Comparison of ENCODE assay signal across 6 cellular contexts in genomic region chr10:97596101-97597055, GRCh38. TPM values are rescaled to one million over a fixed set of nuclear protein-coding genes. Genes with fewer than 3 reads are reported as not detected.
A peak's percentile ranks its signal among the peaks of the same experiment; 100 is the strongest.
DNase-seq lines count a peak whose midpoint lies in the region; ATAC-seq, FAIRE-seq and TF ChIP-seq lines count a peak whose summit lies in the region.

No MANE protein-coding gene starts in this region.

- no peaks in the 10 kb centered on the region for H3K36me3 Mint-ChIP-seq in astrocyte (ENCODE audit: low read depth, unreplicated experiment)

- H3K4me1 Mint-ChIP-seq in astrocyte (ENCODE audit: low read depth, unreplicated experiment) = peaks cover 19% of the 10 kb centered on the region

- no peaks in the 10 kb centered on the region for H3K79me2 ChIP-seq in astrocyte (ENCODE audit: insufficient read depth, low read length)

- H3K9me3 Mint-ChIP-seq in astrocyte (ENCODE audit: unreplicated experiment) = no peaks in the 10 kb centered on the region

- H3K4me3 ChIP-seq in astrocyte (ENCODE audit: insufficient read depth, low read depth, low read length) (peak overlapping the region; percentile 18), lower lobe of right lung (no peak overlapping the region)

- ATAC-seq in lower lobe of right lung = peak; percentile 81 to 88
- no peak for ATAC-seq in HG03457 (IDR thresholded peaks at IDR 0.05; ENCODE audit: unreplicated experiment)

- H3K27ac ChIP-seq in astrocyte (ENCODE audit: low read depth, low read length) = peak overlapping the region; percentile 89
- H3K27ac ChIP-seq in lower lobe of right lung = peak overlapping the region; percentile 74

- H3K4me1 ChIP-seq in astrocyte (ENCODE audit: insufficient read depth, low read length) (peaks cover 25% of the 10 kb centered on the region), lower lobe of right lung (peaks cover 11% of the 10 kb centered on the region)

- no peaks in the 10 kb centered on the region for H3K9me3 ChIP-seq in astrocyte (ENCODE audit: insufficient read depth, low read depth, low read length)
- no peaks in the 10 kb centered on the region for H3K9me3 ChIP-seq in lower lobe of right lung

- H3K27me3 Mint-ChIP-seq in astrocyte (ENCODE audit: low read depth, unreplicated experiment) = peaks cover 3% of the 10 kb centered on the region

- peak overlapping the region; percentile 40 for H3K4me3 Mint-ChIP-seq in astrocyte (ENCODE audit: unreplicated experiment)

- H3K36me3 ChIP-seq in astrocyte (ENCODE audit: insufficient read depth, low read length) (no peaks in the 10 kb centered on the region), lower lobe of right lung (no peaks in the 10 kb centered on the region)

- intact Hi-C loops in lower lobe of right lung (cut with DNase I) = no loop called here

- H3K27ac Mint-ChIP-seq in astrocyte (ENCODE audit: unreplicated experiment) = peak overlapping the region; percentile 94

- FAIRE-seq in astrocyte (lab: Jason Lieb, UNC) = peak; percentile 78

- peak overlapping the region; percentile 78 for H3K4me2 ChIP-seq in astrocyte (ENCODE audit: low read length)

- H3K27me3 ChIP-seq in astrocyte (ENCODE audit: insufficient read depth, low read length) (no peaks in the 10 kb centered on the region), lower lobe of right lung (ENCODE audit: low read depth) (no peaks in the 10 kb centered on the region)

- DNase-seq in Ammon's horn (ENCODE audit: low spot score) (peak; percentile 57), astrocyte (ENCODE audit: low read depth) (peak; percentile 94), lower lobe of right lung (no peak), 8988T (no peak), GDM1 (lab: John Stamatoyannopoulos, UW) (no peak)

- no peaks in the 10 kb centered on the region for H4K20me1 ChIP-seq in astrocyte (ENCODE audit: insufficient read depth, low read length)

- H2AFZ ChIP-seq in astrocyte (ENCODE audit: low read depth, low read length) = peak overlapping the region; percentile 27

- TF ChIP-seq CTCF in astrocyte (IDR thresholded peaks at IDR 0.05; ENCODE audit: insufficient read depth, low read depth, low read length) (no peak), lower lobe of right lung (IDR thresholded peaks at IDR 0.05) (no peak)

- H3K9ac ChIP-seq in astrocyte (ENCODE audit: low read length) = peak overlapping the region; percentile 71

RNA-seq across cellular contexts. Expression of gene C10orf62, which starts 6.9 kb away (rescaled TPM):
- not detected in 2 replicates for total RNA-seq in astrocyte
- not detected for total RNA-seq in lower lobe of right lung

RNA-seq across cellular contexts. Expression of gene HOGA1, which starts 12.2 kb away (rescaled TPM):
- 0.23 and 0.31 TPM in 2 replicates for total RNA-seq in astrocyte
- total RNA-seq in lower lobe of right lung = 1.1 TPM

RNA-seq across cellular contexts. Expression of gene ANKRD2, which starts 23.8 kb away (rescaled TPM):
- total RNA-seq in astrocyte (0.22 and 0.36 TPM in 2 replicates), lower lobe of right lung (0.35 TPM)

RNA-seq across cellular contexts. Expression of gene MORN4, which starts 36.9 kb away (rescaled TPM):
- total RNA-seq in astrocyte (15.8 and 16.2 TPM in 2 replicates), lower lobe of right lung (5.4 TPM)

RNA-seq across cellular contexts. Expression of gene PI4K2A, which starts 44.1 kb away (rescaled TPM):
- total RNA-seq in astrocyte (32.9 and 37.8 TPM in 2 replicates), lower lobe of right lung (29.7 TPM)

Comparison
In these comparisons a context has a peak if more than half of its experiments do, and no peak if none do; other contexts are left out.
1. DNase-seq: peak in Ammon's horn (single experiment) and astrocyte (single experiment); none in lower lobe of right lung (single experiment), 8988T (single experiment) and GDM1 (single experiment).